ENCODE assay signal across 9 cellular contexts in genomic region chr6:36827261-36828079, GRCh38. TPM values are rescaled to one million over a fixed set of nuclear protein-coding genes. Genes with fewer than 3 reads are reported as not detected.
DNase-seq lines count a peak whose midpoint lies in the region; ATAC-seq and TF ChIP-seq lines count a peak whose summit lies in the region.
"Had no signal": no experiment of that assay in that cellular context is flagged by ENCODE, and none has a peak within 500 bp of the region (broad histone marks: within the 10 kb centered on the region; RNA-seq: fewer than 3 reads in every experiment).

No MANE protein-coding gene starts in this region.

- H3K4me3 ChIP-seq in suprapubic skin = no peak overlapping the region
- no peak overlapping the region for H3K4me3 ChIP-seq in lower leg skin (ENCODE audit: low read depth, poor library complexity, severe bottlenecking)

- peak; percentile 68 for DNase-seq in activated CD8-positive, alpha-beta memory T cell treated with anti-CD3 and anti-CD28 coated beads, Interleukin-2, amount 10 ng/mL, durations not matched to agents 7 days and 5 days
- no peak for DNase-seq in activated CD8-positive, alpha-beta memory T cell treated with anti-CD3 and anti-CD28 coated beads for 24 hours
- DNase-seq in hepatic stellate cell (ENCODE audit: low spot score) = peak; percentile 79
- DNase-seq in suprapubic skin (ENCODE audit: low spot score in 2 of 2) = no peak
- no peak for DNase-seq in lower leg skin (ENCODE audit: low spot score in 2 of 2)
- DNase-seq in NCI-H2227 (lab: John Stamatoyannopoulos, UW; ENCODE audit: unreplicated experiment) = no peak
- DNase-seq: Caco-2 had no signal

- H3K27ac Mint-ChIP-seq in activated CD8-positive, alpha-beta memory T cell treated with anti-CD3 and anti-CD28 coated beads, Interleukin-2, amount 10 ng/mL, durations not matched to agents 7 days and 5 days = no peak overlapping the region
- no peak overlapping the region for H3K27ac Mint-ChIP-seq in activated T-helper 17 cell treated with anti-CD3 and anti-CD28 coated beads, Interleukin-2, amount 50 U/mL, for 72 hours

- peaks cover 12% of the 10 kb centered on the region for H3K27me3 Mint-ChIP-seq in activated CD8-positive, alpha-beta memory T cell treated with anti-CD3 and anti-CD28 coated beads, Interleukin-2, amount 10 ng/mL, durations not matched to agents 7 days and 5 days
- peaks cover 4% of the 10 kb centered on the region for H3K27me3 Mint-ChIP-seq in activated T-helper 17 cell treated with anti-CD3 and anti-CD28 coated beads, Interleukin-2, amount 50 U/mL, for 72 hours

- no peaks in the 10 kb centered on the region for H3K36me3 Mint-ChIP-seq in activated CD8-positive, alpha-beta memory T cell treated with anti-CD3 and anti-CD28 coated beads, Interleukin-2, amount 10 ng/mL, durations not matched to agents 7 days and 5 days
- H3K36me3 Mint-ChIP-seq in activated T-helper 17 cell treated with anti-CD3 and anti-CD28 coated beads, Interleukin-2, amount 50 U/mL, for 72 hours (ENCODE audit: low read depth) = no peaks in the 10 kb centered on the region

- CTCF ChIA-PET in activated CD8-positive, alpha-beta memory T cell treated with anti-CD3 and anti-CD28 coated beads, Interleukin-2, amount 10 ng/mL, durations not matched to agents 7 days and 5 days (lab: Charles Lee) = interaction anchor here (0.7 to 1.8 kb wide), 5 partner anchors 23 to 498 kb away, joined by 3 to 4 read pairs (median 3); no protein-coding TSS in a partner anchor

- 32% methylated on average over 19 of the region's 19 CpGs for WGBS in suprapubic skin
- WGBS in lower leg skin, 2 donors = 40 to 41% methylated on average over 19 of the region's 19 CpGs

- TF ChIP-seq EP300 in suprapubic skin (IDR thresholded peaks at IDR 0.05) = no peak

- no peaks in the 10 kb centered on the region for H3K27me3 ChIP-seq in suprapubic skin

- H3K9me3 Mint-ChIP-seq in activated CD8-positive, alpha-beta memory T cell treated with anti-CD3 and anti-CD28 coated beads, Interleukin-2, amount 10 ng/mL, durations not matched to agents 7 days and 5 days (ENCODE audit: low read depth) = no peaks in the 10 kb centered on the region
- H3K9me3 Mint-ChIP-seq in activated T-helper 17 cell treated with anti-CD3 and anti-CD28 coated beads, Interleukin-2, amount 50 U/mL, for 72 hours = no peaks in the 10 kb centered on the region

- no peaks in the 10 kb centered on the region for H3K9me3 ChIP-seq in suprapubic skin
- H3K9me3 ChIP-seq: Caco-2 had no signal

- ATAC-seq in activated CD8-positive, alpha-beta memory T cell treated with anti-CD3 and anti-CD28 coated beads, Interleukin-2, amount 10 ng/mL, durations not matched to agents 7 days and 5 days = peak; percentile 76
- ATAC-seq in activated T-helper 17 cell treated with anti-CD3 and anti-CD28 coated beads, Interleukin-2, amount 50 U/mL, for 72 hours (replicated peaks) = peak; percentile 80
- ATAC-seq in HG02885 (IDR thresholded peaks at IDR 0.05; ENCODE audit: poor library complexity, unreplicated experiment) = no peak

- no peak for TF ChIP-seq CTCF in suprapubic skin (IDR thresholded peaks at IDR 0.05)
- no peak for TF ChIP-seq CTCF in lower leg skin (IDR thresholded peaks at IDR 0.05)

- H3K4me1 ChIP-seq in suprapubic skin = peaks cover 43% of the 10 kb centered on the region

- H3K4me3 Mint-ChIP-seq in activated CD8-positive, alpha-beta memory T cell treated with anti-CD3 and anti-CD28 coated beads, Interleukin-2, amount 10 ng/mL, durations not matched to agents 7 days and 5 days = no peak overlapping the region
- no peak overlapping the region for H3K4me3 Mint-ChIP-seq in activated T-helper 17 cell treated with anti-CD3 and anti-CD28 coated beads, Interleukin-2, amount 50 U/mL, for 72 hours

- no peak for TF ChIP-seq POLR2A in suprapubic skin (IDR thresholded peaks at IDR 0.05)
- no peak for TF ChIP-seq POLR2A in lower leg skin (IDR thresholded peaks at IDR 0.05)

- no peaks in the 10 kb centered on the region for H3K36me3 ChIP-seq in suprapubic skin

- intact Hi-C loops in lower leg skin (cut with DNase I; ENCODE audit: low total_unique reads) = no loop called here

- H3K4me1 Mint-ChIP-seq in activated CD8-positive, alpha-beta memory T cell treated with anti-CD3 and anti-CD28 coated beads, Interleukin-2, amount 10 ng/mL, durations not matched to agents 7 days and 5 days = peaks cover 13% of the 10 kb centered on the region
- H3K4me1 Mint-ChIP-seq in activated T-helper 17 cell treated with anti-CD3 and anti-CD28 coated beads, Interleukin-2, amount 50 U/mL, for 72 hours = peaks cover 5% of the 10 kb centered on the region

- peak overlapping the region; percentile 57 for H3K27ac ChIP-seq in suprapubic skin

RNA-seq across cellular contexts. Expression of gene CPNE5, which starts 11.8 kb away (rescaled TPM):
- under 1 TPM; 0.79 to 0.94 TPM for total RNA-seq in activated CD8-positive, alpha-beta memory T cell treated with anti-CD3 and anti-CD28 coated beads, Interleukin-2, amount 10 ng/mL, durations not matched to agents 7 days and 5 days
- 1 to 10 TPM; 2.2 to 3.9 TPM for total RNA-seq in activated T-helper 17 cell treated with anti-CD3 and anti-CD28 coated beads, Interleukin-2, amount 50 U/mL, for 72 hours
- 1 to 10 TPM in 2 of 4 donors, under 1 TPM in 2; 0.48 to 1.2 (median 0.90) TPM for total RNA-seq in suprapubic skin
- total RNA-seq in lower leg skin = 1 to 10 TPM in 1 of 4 donors, under 1 TPM in 2, not detected in 1; 0.23 to 1.1 (median 0.81) TPM
- total RNA-seq: Caco-2 had no signal

RNA-seq across cellular contexts. Expression of gene PPIL1, which starts 47.1 kb away (rescaled TPM):
- total RNA-seq in activated CD8-positive, alpha-beta memory T cell treated with anti-CD3 and anti-CD28 coated beads, Interleukin-2, amount 10 ng/mL, durations not matched to agents 7 days and 5 days = 10 to 100 TPM; 30.8 to 39.9 TPM
- total RNA-seq in activated T-helper 17 cell treated with anti-CD3 and anti-CD28 coated beads, Interleukin-2, amount 50 U/mL, for 72 hours = 10 to 100 TPM; 23.6 to 60.3 TPM
- total RNA-seq in suprapubic skin (10 to 100 TPM in 1 of 4 donors, 1 to 10 TPM in 3; 4.1 to 16.6 (median 7.7) TPM), lower leg skin (1 to 10 TPM; 2.2 to 9.3 (median 7.3) TPM)

RNA-seq across cellular contexts. Expression of gene C6orf89, which starts 58.3 kb away (rescaled TPM):
- 10 to 100 TPM; 46.4 to 47.7 TPM for total RNA-seq in activated CD8-positive, alpha-beta memory T cell treated with anti-CD3 and anti-CD28 coated beads, Interleukin-2, amount 10 ng/mL, durations not matched to agents 7 days and 5 days
- total RNA-seq in activated T-helper 17 cell treated with anti-CD3 and anti-CD28 coated beads, Interleukin-2, amount 50 U/mL, for 72 hours = 10 to 100 TPM; 39.3 to 47.0 TPM
- total RNA-seq in suprapubic skin (10 to 100 TPM; 29.8 to 42.1 (median 37.9) TPM), lower leg skin (10 to 100 TPM; 27.5 to 47.4 (median 30.5) TPM)

Comparison
In these comparisons a context has a peak if more than half of its experiments do, and no peak if none do; other contexts are left out.
1. DNase-seq: peak in activated CD8-positive, alpha-beta memory T cell treated with anti-CD3 and anti-CD28 coated beads, Interleukin-2, amount 10 ng/mL, durations not matched to agents 7 days and 5 days (single experiment) and hepatic stellate cell (single experiment); none in activated CD8-positive, alpha-beta memory T cell treated with anti-CD3 and anti-CD28 coated beads for 24 hours (single experiment), suprapubic skin (0 of 2), lower leg skin (0 of 2) and NCI-H2227 (single experiment).